ENCODE assay signal across 9 cellular contexts in genomic region chr18:48838921-48839818, GRCh38.
DNase-seq lines count a peak whose midpoint lies in the region; ATAC-seq and TF ChIP-seq lines count a peak whose summit lies in the region.
"Had no signal": no experiment of that assay in that cellular context is flagged by ENCODE, and none has a peak within 500 bp of the region (broad histone marks: within the 10 kb centered on the region; RNA-seq: fewer than 3 reads in every experiment).

No MANE protein-coding gene starts in this region.

- TF ChIP-seq CTCF in progenitor cell of endocrine pancreas (IDR thresholded peaks at IDR 0.05; ENCODE audit: unreplicated experiment) (no peak), GM20000 (IDR thresholded peaks at IDR 0.05; ENCODE audit: extremely low read depth, missing control alignments) (no peak)

- no peak overlapping the region for H3K4me3 Mint-ChIP-seq in dendritic cell treated with granulocyte-macrophage colony-stimulating factor and Interleukin-4, amounts not matched to agents 40 ng/mL and 50 ng/mL, for 4 days
- H3K4me3 Mint-ChIP-seq in progenitor cell of endocrine pancreas (ENCODE audit: low read depth) = no peak overlapping the region

- peaks cover 13% of the 10 kb centered on the region for H3K27me3 Mint-ChIP-seq in dendritic cell treated with granulocyte-macrophage colony-stimulating factor and Interleukin-4, amounts not matched to agents 40 ng/mL and 50 ng/mL, for 4 days
- H3K27me3 Mint-ChIP-seq in progenitor cell of endocrine pancreas = no peaks in the 10 kb centered on the region

- no peaks in the 10 kb centered on the region for H3K36me3 Mint-ChIP-seq in dendritic cell treated with granulocyte-macrophage colony-stimulating factor and Interleukin-4, amounts not matched to agents 40 ng/mL and 50 ng/mL, for 4 days (ENCODE audit: low read depth)
- H3K36me3 Mint-ChIP-seq in progenitor cell of endocrine pancreas (ENCODE audit: insufficient read depth) = no peaks in the 10 kb centered on the region

- DNase-seq in GM04503 (ENCODE audit: low read depth) (peak; percentile 56), OCI-M1 (lab: John Stamatoyannopoulos, UW) (peak; percentile 9), progenitor cell of endocrine pancreas (ENCODE audit: low spot score, unreplicated experiment) (no peak), GM20000 (ENCODE audit: low spot score) (no peak), NCI-H526 (lab: John Stamatoyannopoulos, UW) (no peak)
- DNase-seq: RPMI8226 had no signal

- H3K4me1 Mint-ChIP-seq in dendritic cell treated with granulocyte-macrophage colony-stimulating factor and Interleukin-4, amounts not matched to agents 40 ng/mL and 50 ng/mL, for 4 days (ENCODE audit: low read depth) = peaks cover 96% of the 10 kb centered on the region
- peaks cover 31% of the 10 kb centered on the region for H3K4me1 Mint-ChIP-seq in progenitor cell of endocrine pancreas (ENCODE audit: low read depth)

- ATAC-seq in HG03439 (IDR thresholded peaks at IDR 0.05; ENCODE audit: unreplicated experiment) (no peak), HG03159 (IDR thresholded peaks at IDR 0.05; ENCODE audit: unreplicated experiment) (no peak)

- H3K27ac Mint-ChIP-seq in dendritic cell treated with granulocyte-macrophage colony-stimulating factor and Interleukin-4, amounts not matched to agents 40 ng/mL and 50 ng/mL, for 4 days = peak overlapping the region; percentile 68
- H3K27ac Mint-ChIP-seq in progenitor cell of endocrine pancreas = peak overlapping the region; percentile 35

- intact Hi-C loops in dendritic cell treated with granulocyte-macrophage colony-stimulating factor and Interleukin-4, amounts not matched to agents 40 ng/mL and 50 ng/mL, for 4 days (cut with micrococcal nuclease) = no loop called here

- H3K9me3 Mint-ChIP-seq in dendritic cell treated with granulocyte-macrophage colony-stimulating factor and Interleukin-4, amounts not matched to agents 40 ng/mL and 50 ng/mL, for 4 days = no peaks in the 10 kb centered on the region
- H3K9me3 Mint-ChIP-seq in progenitor cell of endocrine pancreas (ENCODE audit: low read depth) = no peaks in the 10 kb centered on the region

Comparison
In these comparisons a context has a peak if more than half of its experiments do, and no peak if none do; other contexts are left out.
1. DNase-seq: peak in GM04503 (single experiment) and OCI-M1 (single experiment); none in progenitor cell of endocrine pancreas (single experiment), GM20000 (single experiment) and NCI-H526 (0 of 2).